In genomic region chr3:52086939-52087675, GRCh38 we compare ENCODE assay signal across 11 cellular contexts. TPM values are rescaled to one million over a fixed set of nuclear protein-coding genes. Genes with fewer than 3 reads are reported as not detected.
DNase-seq lines count a peak whose midpoint lies in the region; ATAC-seq and TF ChIP-seq lines count a peak whose summit lies in the region.
"Had no signal": no experiment of that assay in that cellular context is flagged by ENCODE, and none has a peak within 500 bp of the region (broad histone marks: within the 10 kb centered on the region; RNA-seq: fewer than 3 reads in every experiment).

No MANE protein-coding gene starts in this region.

- H3K27ac Mint-ChIP-seq in brain (peak overlapping the region; percentile 27 to 94 (median 88)), nephron progenitor cell (peak overlapping the region; percentile 95)

- H3K4me3 Mint-ChIP-seq in brain (no peak overlapping the region), nephron progenitor cell (no peak overlapping the region)

- in situ Hi-C loops in HAP-1 (cut with MboI; ENCODE audit: low sequenced_read_pairs), result no loop called here

- no peaks in the 10 kb centered on the region for H3K79me2 ChIP-seq in DOHH2 (ENCODE audit: control insufficient read depth, low read length)

- H3K27me3 Mint-ChIP-seq in brain, result no peaks in the 10 kb centered on the region
- peaks cover 3% of the 10 kb centered on the region for H3K27me3 Mint-ChIP-seq in nephron progenitor cell (ENCODE audit: low read depth, poor library complexity)

- DNase-seq in KG1 (lab: John Stamatoyannopoulos, UW) (peak; percentile 46), nephron progenitor cell (no peak), cerebellar nuclear complex (lab: John Stamatoyannopoulos, UW) (no peak), HAP-1 (ENCODE audit: low spot score in 2 of 2) (no peak)
- DNase-seq: effector memory CD4-positive, alpha-beta T cell; NK-92 treated with Interleukin-12 subunit alpha and Interleukin-12 subunit beta, amount 100 ng/mL, for 24 hours had no signal

- no peaks in the 10 kb centered on the region for H3F3A ChIP-seq in DOHH2 (ENCODE audit: control insufficient read depth, insufficient read depth)

- no peaks in the 10 kb centered on the region for H3K9me3 Mint-ChIP-seq in brain
- H3K9me3 Mint-ChIP-seq in nephron progenitor cell, result no peaks in the 10 kb centered on the region

- no peak for ATAC-seq in HG02840 (IDR thresholded peaks at IDR 0.05; ENCODE audit: low FRiP score, unreplicated experiment)
- no peak for ATAC-seq in HG03280 (IDR thresholded peaks at IDR 0.05; ENCODE audit: unreplicated experiment)

- H3K4me1 ChIP-seq in DOHH2 (ENCODE audit: control insufficient read depth, low read length) (peaks cover 18% of the 10 kb centered on the region), HAP-1 (no peaks in the 10 kb centered on the region)

- H3K36me3 Mint-ChIP-seq in brain, result no peaks in the 10 kb centered on the region
- peaks cover 3% of the 10 kb centered on the region for H3K36me3 Mint-ChIP-seq in nephron progenitor cell (ENCODE audit: low read depth)

- H3K36me3 ChIP-seq in DOHH2 (ENCODE audit: control insufficient read depth, low read length), result no peaks in the 10 kb centered on the region
- H3K36me3 ChIP-seq in HAP-1 (replicated peaks), result peaks cover 4% of the 10 kb centered on the region; the same call in 1 of the 2 replicates

- H4K20me1 ChIP-seq in DOHH2 (ENCODE audit: control insufficient read depth, insufficient read depth, low read depth, low read length), result no peaks in the 10 kb centered on the region

- peaks cover 67% of the 10 kb centered on the region for H3K4me1 Mint-ChIP-seq in brain
- peaks cover 69% of the 10 kb centered on the region for H3K4me1 Mint-ChIP-seq in nephron progenitor cell

- TF ChIP-seq CTCF in DOHH2 (IDR thresholded peaks at IDR 0.05; ENCODE audit: low read depth, low read length, poor library complexity, severe bottlenecking) (no peak), brain (conservative IDR thresholded peaks at IDR 0.05) (no peak), nephron progenitor cell (IDR thresholded peaks at IDR 0.05) (no peak)

- H3K9me2 ChIP-seq in DOHH2 (replicated peaks; ENCODE audit: control insufficient read depth, low read length), result no peaks in the 10 kb centered on the region

- H3K4me3 ChIP-seq in DOHH2 (ENCODE audit: low read length), result no peak overlapping the region
- no peak overlapping the region for H3K4me3 ChIP-seq in HAP-1
- H3K4me3 ChIP-seq: lung had no signal

- peak overlapping the region; percentile 27 for H3K4me2 ChIP-seq in DOHH2 (ENCODE audit: low read length)

- H3K9me3 ChIP-seq in DOHH2 (ENCODE audit: control insufficient read depth, insufficient read depth, low read length), result no peaks in the 10 kb centered on the region
- no peaks in the 10 kb centered on the region for H3K9me3 ChIP-seq in HAP-1

- H3K27ac ChIP-seq in DOHH2 (ENCODE audit: low read depth, low read length), result peak overlapping the region; percentile 13; the same call in 1 of the 2 replicates

- H3K27me3 ChIP-seq in DOHH2 (ENCODE audit: control insufficient read depth, low read length) (no peaks in the 10 kb centered on the region), HAP-1 (ENCODE audit: low read depth) (no peaks in the 10 kb centered on the region)

RNA-seq across cellular contexts. Expression of gene DUSP7, which starts 30.7 kb away (rescaled TPM):
- 15.2 TPM for polyA plus RNA-seq in brain (ENCODE audit: insufficient read depth, low read depth, low replicate concordance)
